Comparison of ENCODE assay signal across 15 cellular contexts in the genomic region with DNA sequence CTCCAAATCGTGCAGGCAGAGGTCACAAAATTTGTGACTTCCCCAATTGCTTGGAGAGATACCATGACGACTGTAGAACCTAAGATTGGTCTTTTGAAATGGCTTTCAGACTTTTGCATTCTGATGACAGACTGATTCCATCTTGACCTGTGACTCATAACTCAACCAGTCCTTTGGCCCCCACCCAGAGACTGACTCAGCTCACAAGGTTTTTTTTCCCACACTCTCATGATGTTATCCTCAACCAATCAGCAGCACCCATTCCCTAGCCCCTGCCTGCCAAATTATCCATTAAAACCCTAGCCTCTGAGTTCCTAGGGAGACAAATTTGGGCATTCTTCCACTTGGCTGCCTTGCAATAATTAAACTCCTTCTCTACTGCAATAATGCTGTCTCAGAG.
DNase-seq lines count a peak whose midpoint lies in the region; ATAC-seq, FAIRE-seq and TF ChIP-seq lines count a peak whose summit lies in the region.
"Had no signal": no experiment of that assay in that cellular context is flagged by ENCODE, and none has a peak within 500 bp of the region (broad histone marks: within the 10 kb centered on the region; RNA-seq: fewer than 3 reads in every experiment).

No MANE protein-coding gene starts in this region.

- no peak overlapping the region for H4K12ac ChIP-seq in trophoblast cell (ENCODE audit: low read depth, low read length)

- whole genome bisulfite sequencing in trophoblast cell (ENCODE audit: extremely low coverage, insufficient coverage, insufficient read length) = no CpG with 5 or more reads among the region's 2 CpGs

- H3K23ac ChIP-seq in trophoblast cell (ENCODE audit: low read length) = no peak overlapping the region

- no peak overlapping the region for H4K8ac ChIP-seq in trophoblast cell (ENCODE audit: low read depth, low read length)

- H3K9me1 ChIP-seq in endothelial cell of umbilical vein (replicated peaks; ENCODE audit: control insufficient read depth, extremely low read depth, insufficient read depth, low read length) = no peaks in the 10 kb centered on the region

- no peaks in the 10 kb centered on the region for H3K27me3 ChIP-seq in Panc1 (ENCODE audit: control insufficient read depth, insufficient read depth, low read length)
- H3K27me3 ChIP-seq in endothelial cell of umbilical vein (ENCODE audit: control insufficient read depth in 2 of 2, insufficient read depth in 2 of 2, low read length in 2 of 2) = no peaks in the 10 kb centered on the region
- no peaks in the 10 kb centered on the region for H3K27me3 ChIP-seq in trophoblast cell (ENCODE audit: insufficient read depth, low read length)
- H3K27me3 ChIP-seq: tibial nerve had no signal

- no peak for TF ChIP-seq CTCF in HFF-Myc (IDR thresholded peaks at IDR 0.05; ENCODE audit: low read depth, low read length, missing control alignments)
- TF ChIP-seq CTCF in Panc1 (IDR thresholded peaks at IDR 0.05) = no peak
- TF ChIP-seq CTCF in endothelial cell of umbilical vein (IDR thresholded peaks at IDR 0.05; ENCODE audit: extremely low read depth in 1 of 2, insufficient read depth in 1 of 2, low read depth in 1 of 2, low read length in 2 of 2) = no peak

- TF ChIP-seq POLR2A in endothelial cell of umbilical vein (IDR thresholded peaks at IDR 0.05; ENCODE audit: low read depth, low read length) = no peak

- no peak overlapping the region for H3K4ac ChIP-seq in trophoblast cell (ENCODE audit: low read depth, low read length)

- no peak overlapping the region for H3K14ac ChIP-seq in trophoblast cell (ENCODE audit: low read length)

- H3K4me1 ChIP-seq in Panc1 (ENCODE audit: control insufficient read depth, insufficient read depth, low read length) (no peaks in the 10 kb centered on the region), endothelial cell of umbilical vein (ENCODE audit: control insufficient read depth, extremely low read depth, insufficient read depth, low read length) (no peaks in the 10 kb centered on the region), trophoblast cell (ENCODE audit: control insufficient read depth in 1 of 2, insufficient read depth in 2 of 2, low read length in 2 of 2) (no peaks in the 10 kb centered on the region)
- H3K4me1 ChIP-seq: tibial nerve had no signal

- H3K9ac ChIP-seq in endothelial cell of umbilical vein (replicated peaks; ENCODE audit: extremely low read depth, insufficient read depth, low read length) (no peak overlapping the region), trophoblast cell (ENCODE audit: low read length) (no peak overlapping the region)

- FAIRE-seq in endothelial cell of umbilical vein (lab: Jason Lieb, UNC) = no peak

- H2AFZ ChIP-seq in endothelial cell of umbilical vein (ENCODE audit: low read depth, low read length) = no peak overlapping the region
- H2AFZ ChIP-seq in trophoblast cell (ENCODE audit: insufficient read depth, low read length, poor library complexity) = no peak overlapping the region

- H4K20me1 ChIP-seq in endothelial cell of umbilical vein (replicated peaks; ENCODE audit: control insufficient read depth, extremely low read depth, insufficient read depth, low read length) = no peaks in the 10 kb centered on the region

- CTCF ChIA-PET in Panc1 (lab: Charles Lee) (interaction anchor here (0.6 kb wide), 1 partner anchor 19 kb away, joined by 8 read pairs; no protein-coding TSS in a partner anchor), endothelial cell of umbilical vein (lab: Charles Lee) (no interaction called here)

- H3K79me2 ChIP-seq in endothelial cell of umbilical vein (ENCODE audit: control insufficient read depth, insufficient read depth, low read length) (no peaks in the 10 kb centered on the region), trophoblast cell (ENCODE audit: control insufficient read depth, insufficient read depth, low read length, poor library complexity) (no peaks in the 10 kb centered on the region)

- no peak overlapping the region for H2AK5ac ChIP-seq in trophoblast cell (ENCODE audit: low read length)

- ATAC-seq in Panc1 (no peak), HG03521 (IDR thresholded peaks at IDR 0.05; ENCODE audit: unreplicated experiment) (no peak)

- H2BK120ac ChIP-seq in trophoblast cell (ENCODE audit: insufficient read depth, low read length, poor library complexity) = no peak overlapping the region

- dilution Hi-C loops in endothelial cell of umbilical vein (cut with MboI; ENCODE audit: extremely low pct_ligation_motif_present, low sequenced_read_pairs) = no loop called here

- H3K4me2 ChIP-seq in endothelial cell of umbilical vein (ENCODE audit: insufficient read depth, low read length) = no peak overlapping the region
- H3K4me2 ChIP-seq in trophoblast cell (ENCODE audit: low read length) = no peak overlapping the region

- BruUV-seq in Panc1 (replicated peaks; lab: Mats Ljungman, UMichigan) (no TSS peak), endothelial cell of umbilical vein (replicated peaks; lab: Mats Ljungman, UMichigan) (no TSS peak)

- no peaks in the 10 kb centered on the region for H3K79me1 ChIP-seq in trophoblast cell (ENCODE audit: low read length)

- no peak overlapping the region for H2BK12ac ChIP-seq in trophoblast cell (ENCODE audit: low read length)

- H3K18ac ChIP-seq in trophoblast cell (ENCODE audit: low read length) = no peak overlapping the region

- POLR2A ChIA-PET in Panc1 (lab: Charles Lee) (no interaction called here), endothelial cell of umbilical vein (lab: Charles Lee) (no interaction called here)

- no peak overlapping the region for H4K91ac ChIP-seq in trophoblast cell (ENCODE audit: low read depth, low read length)

- H3K36me3 ChIP-seq in Panc1 (ENCODE audit: control insufficient read depth, insufficient read depth, low read length) = no peaks in the 10 kb centered on the region
- no peaks in the 10 kb centered on the region for H3K36me3 ChIP-seq in endothelial cell of umbilical vein (ENCODE audit: control insufficient read depth in 2 of 2, extremely low read depth in 1 of 2, insufficient read depth in 2 of 2, low read length in 2 of 2)
- no peaks in the 10 kb centered on the region for H3K36me3 ChIP-seq in trophoblast cell (ENCODE audit: control insufficient read depth in 1 of 2, insufficient read depth in 2 of 2, low read length in 2 of 2)
- H3K36me3 ChIP-seq: tibial nerve had no signal

- intact Hi-C loops in Panc1 (cut with micrococcal nuclease; ENCODE audit: unreplicated experiment) = no loop called here
- intact Hi-C loops in endothelial cell of umbilical vein (cut with micrococcal nuclease) = no loop called here

- H2BK5ac ChIP-seq in trophoblast cell (ENCODE audit: low read depth, low read length, poor library complexity) = no peak overlapping the region

- no peak overlapping the region for H3K27ac ChIP-seq in Panc1 (ENCODE audit: low read length)
- H3K27ac ChIP-seq in endothelial cell of umbilical vein (ENCODE audit: insufficient read depth, low read depth, low read length) = no peak overlapping the region
- H3K27ac ChIP-seq in trophoblast cell (ENCODE audit: low read depth, low read length) = no peak overlapping the region
- H3K27ac ChIP-seq: tibial nerve had no signal

- H3K4me3 ChIP-seq in HFF-Myc (replicated peaks; ENCODE audit: low read depth, low read length) = no peak overlapping the region
- no peak overlapping the region for H3K4me3 ChIP-seq in Panc1 (ENCODE audit: low read depth in 2 of 2, low read length in 2 of 2)
- H3K4me3 ChIP-seq in endothelial cell of umbilical vein (replicated peaks in 1 of 3; ENCODE audit: insufficient read depth in 1 of 3, low read depth in 1 of 3, low read length in 3 of 3) = no peak overlapping the region
- no peak overlapping the region for H3K4me3 ChIP-seq in trophoblast cell (ENCODE audit: low read depth, low read length)
- H3K4me3 ChIP-seq: tibial nerve had no signal

- in situ Hi-C loops in Panc1 (cut with HindIII; ENCODE audit: low pct_unique_long_range_greater_than_20kb, low sequenced_read_pairs) = no loop called here

- H3K9me3 ChIP-seq in Panc1 (ENCODE audit: control insufficient read depth, insufficient read depth, low read depth, low read length) = no peaks in the 10 kb centered on the region
- no peaks in the 10 kb centered on the region for H3K9me3 ChIP-seq in endothelial cell of umbilical vein (replicated peaks; ENCODE audit: control insufficient read depth, insufficient read depth, low read length)
- H3K9me3 ChIP-seq in trophoblast cell (ENCODE audit: insufficient read depth, low read depth, low read length) = no peaks in the 10 kb centered on the region

- DNase-seq in HFF-Myc (ENCODE audit: extremely low read depth, low read depth) (peak; percentile 5), Panc1 (ENCODE audit: low read depth, low spot score) (peak; percentile 25), endothelial cell of umbilical vein (ENCODE audit: low read depth, low spot score) (peak; percentile 13), trophoblast cell (peak; percentile 7 to 62), SKM-1 treated with dmso at 0.1 percent for 144 hours (lab: John Stamatoyannopoulos, UW; ENCODE audit: unreplicated experiment) (no peak), globus pallidus (ENCODE audit: low spot score) (no peak), amniotic stem cell (lab: John Stamatoyannopoulos, UW) (no peak)
- DNase-seq: activated CD4-positive, alpha-beta T cell treated with anti-CD3 and anti-CD28 coated beads, Interleukin-2, amount 50 U/mL, for 4 hours; CD8-positive, alpha-beta memory T cell; cerebellar nuclear complex; H7; NCI-H1930; stimulated activated CD4-positive, alpha-beta T cell treated with anti-CD3 and anti-CD28 coated beads, Interleukin-12 subunit alpha, Interleukin-12 subunit beta, amount 100 ng/mL, for 4 hours had no signal

TF ChIP-seq in endothelial cell of umbilical vein, 7 proteins besides CTCF, POLR2A, EP300 and RAD21:
- no peak for TF ChIP-seq EZH2 (IDR thresholded peaks at IDR 0.05; ENCODE audit: borderline replicate concordance, low read depth, low read length, severe bottlenecking)
- no peak for TF ChIP-seq MYC (IDR thresholded peaks at IDR 0.05; ENCODE audit: low read depth, low read length)
- TF ChIP-seq FOS (IDR thresholded peaks at IDR 0.05; ENCODE audit: borderline replicate concordance, insufficient read depth, low read length) = peak; percentile 76
- TF ChIP-seq POLR2AphosphoS5 (IDR thresholded peaks at IDR 0.05; ENCODE audit: insufficient read depth, low read depth, low read length) = no peak
- TF ChIP-seq JUN (IDR thresholded peaks at IDR 0.05; ENCODE audit: borderline replicate concordance, insufficient read depth, insufficient read length, low read depth) = no peak
- TF ChIP-seq MAX (IDR thresholded peaks at IDR 0.05; ENCODE audit: insufficient read depth, insufficient read length) = no peak
- peak; percentile 39 for TF ChIP-seq GATA2 (IDR thresholded peaks at IDR 0.05; ENCODE audit: insufficient read depth, insufficient read length, low read depth, low read length)

Comparison
In these comparisons a context has a peak if more than half of its experiments do, and no peak if none do; other contexts are left out.
1. DNase-seq: peak in HFF-Myc (single experiment), Panc1 (single experiment), endothelial cell of umbilical vein (single experiment) and trophoblast cell (2 of 2); none in SKM-1 treated with dmso at 0.1 percent for 144 hours (single experiment), globus pallidus (single experiment) and amniotic stem cell (single experiment).